Comparison of ENCODE assay signal across 1 cellular context in the genomic region with DNA sequence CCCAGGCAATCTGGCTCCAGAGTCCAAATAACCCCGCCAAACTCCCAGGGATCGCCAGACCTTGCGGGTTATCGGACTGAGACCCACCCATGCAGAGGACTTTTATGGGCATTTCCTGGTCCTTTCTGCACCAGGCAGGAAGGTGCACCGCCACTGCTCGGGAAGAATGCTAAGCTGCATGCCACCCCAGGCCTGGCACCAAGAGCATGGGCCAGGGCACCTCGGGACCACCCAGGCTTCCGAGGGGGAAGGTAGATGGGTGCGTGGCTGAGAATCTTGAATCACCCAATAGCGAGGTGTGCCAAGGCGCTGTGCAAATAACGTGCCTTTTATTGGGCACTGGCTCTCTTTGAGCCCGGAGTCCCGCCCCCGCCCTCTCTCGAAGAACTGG.
TF ChIP-seq lines count a peak whose summit lies in the region.

No MANE protein-coding gene starts in this region.

TF ChIP-seq in GM12878, 131 proteins besides CTCF, POLR2A, EP300 and RAD21 (continued from another document):
- TF ChIP-seq USF2 (IDR thresholded peaks at IDR 0.05; ENCODE audit: borderline replicate concordance, low read depth, low read length): no peak
- TF ChIP-seq, protein P1, sequence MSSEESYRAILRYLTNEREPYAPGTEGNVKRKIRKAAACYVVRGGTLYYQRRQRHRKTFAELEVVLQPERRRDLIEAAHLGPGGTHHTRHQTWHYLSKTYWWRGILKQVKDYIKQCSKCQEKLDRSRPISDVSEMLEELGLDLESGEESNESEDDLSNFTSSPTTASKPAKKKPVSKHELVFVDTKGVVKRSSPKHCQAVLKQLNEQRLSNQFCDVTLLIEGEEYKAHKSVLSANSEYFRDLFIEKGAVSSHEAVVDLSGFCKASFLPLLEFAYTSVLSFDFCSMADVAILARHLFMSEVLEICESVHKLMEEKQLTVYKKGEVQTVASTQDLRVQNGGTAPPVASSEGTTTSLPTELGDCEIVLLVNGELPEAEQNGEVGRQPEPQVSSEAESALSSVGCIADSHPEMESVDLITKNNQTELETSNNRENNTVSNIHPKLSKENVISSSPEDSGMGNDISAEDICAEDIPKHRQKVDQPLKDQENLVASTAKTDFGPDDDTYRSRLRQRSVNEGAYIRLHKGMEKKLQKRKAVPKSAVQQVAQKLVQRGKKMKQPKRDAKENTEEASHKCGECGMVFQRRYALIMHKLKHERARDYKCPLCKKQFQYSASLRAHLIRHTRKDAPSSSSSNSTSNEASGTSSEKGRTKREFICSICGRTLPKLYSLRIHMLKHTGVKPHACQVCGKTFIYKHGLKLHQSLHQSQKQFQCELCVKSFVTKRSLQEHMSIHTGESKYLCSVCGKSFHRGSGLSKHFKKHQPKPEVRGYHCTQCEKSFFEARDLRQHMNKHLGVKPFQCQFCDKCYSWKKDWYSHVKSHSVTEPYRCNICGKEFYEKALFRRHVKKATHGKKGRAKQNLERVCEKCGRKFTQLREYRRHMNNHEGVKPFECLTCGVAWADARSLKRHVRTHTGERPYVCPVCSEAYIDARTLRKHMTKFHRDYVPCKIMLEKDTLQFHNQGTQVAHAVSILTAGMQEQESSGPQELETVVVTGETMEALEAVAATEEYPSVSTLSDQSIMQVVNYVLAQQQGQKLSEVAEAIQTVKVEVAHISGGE (CRISPR knock-in tag; IDR thresholded peaks at IDR 0.05): no peak
